ENCODE assay signal across 9 cellular contexts in genomic region chr7:3042301-3042700, GRCh38. TPM values are rescaled to one million over a fixed set of nuclear protein-coding genes. Genes with fewer than 3 reads are reported as not detected.
DNase-seq lines count a peak whose midpoint lies in the region; ATAC-seq and TF ChIP-seq lines count a peak whose summit lies in the region.
"Had no signal": no experiment of that assay in that cellular context is flagged by ENCODE, and none has a peak within 500 bp of the region (broad histone marks: within the 10 kb centered on the region; RNA-seq: fewer than 3 reads in every experiment).

No MANE protein-coding gene starts in this region.

- H3K27me3 ChIP-seq in DND-41 (ENCODE audit: insufficient read depth, low read length, poor library complexity) (peaks cover 15% of the 10 kb centered on the region), H9 (ENCODE audit: insufficient read depth, low read length) (no peaks in the 10 kb centered on the region)
- H3K27me3 ChIP-seq in naive thymus-derived CD4-positive, alpha-beta T cell (ENCODE audit: control insufficient read depth in 2 of 2, insufficient read depth in 2 of 2, low read length in 2 of 2): no peaks in the 10 kb centered on the region

- DNase-seq in DND-41 (no peak), H9 (no peak), occipital lobe (lab: John Stamatoyannopoulos, UW) (no peak), KG1 (lab: John Stamatoyannopoulos, UW) (no peak)
- DNase-seq in activated naive CD8-positive, alpha-beta T cell treated with anti-CD3 and anti-CD28 coated beads, Interleukin-2, amount 10 ng/mL, durations not matched to agents 7 days and 5 days: no peak
- no peak for DNase-seq in naive thymus-derived CD4-positive, alpha-beta T cell
- DNase-seq: NCI-H2107 had no signal

- H3K27me3 Mint-ChIP-seq in H9 (ENCODE audit: low read depth): no peaks in the 10 kb centered on the region; the same call in 1 of the 2 replicates
- H3K27me3 Mint-ChIP-seq in activated naive CD8-positive, alpha-beta T cell treated with anti-CD3 and anti-CD28 coated beads, Interleukin-2, amount 10 ng/mL, durations not matched to agents 7 days and 5 days: no peaks in the 10 kb centered on the region
- no peaks in the 10 kb centered on the region for H3K27me3 Mint-ChIP-seq in naive thymus-derived CD4-positive, alpha-beta T cell

- H3K36me3 Mint-ChIP-seq in H9 (ENCODE audit: insufficient read depth in 1 of 3, low read depth in 3 of 3): peaks cover 0 to 6% (median 0%) of the 10 kb centered on the region in 3 experiments; a peak in 2 of 7 replicates
- peaks cover 38% of the 10 kb centered on the region for H3K36me3 Mint-ChIP-seq in activated naive CD8-positive, alpha-beta T cell treated with anti-CD3 and anti-CD28 coated beads, Interleukin-2, amount 10 ng/mL, durations not matched to agents 7 days and 5 days
- peaks cover 0 to 30% (median 14%) of the 10 kb centered on the region in 5 donors for H3K36me3 Mint-ChIP-seq in naive thymus-derived CD4-positive, alpha-beta T cell

- no peaks in the 10 kb centered on the region for H3K79me1 ChIP-seq in H9 (ENCODE audit: insufficient read depth, low read depth, low read length, poor library complexity, severe bottlenecking)

- no peak overlapping the region for H2BK5ac ChIP-seq in H9 (ENCODE audit: insufficient read length, low read length)

- H3K9ac ChIP-seq in DND-41 (ENCODE audit: low read depth, low read length) (no peak overlapping the region), H9 (ENCODE audit: extremely low read depth, insufficient read length, low read length) (no peak overlapping the region)

- peaks cover 8% of the 10 kb centered on the region for H3K23me2 ChIP-seq in H9 (ENCODE audit: insufficient read length, low read depth, low read length, poor library complexity, severe bottlenecking)

- H3K79me2 ChIP-seq in DND-41 (ENCODE audit: insufficient read depth, low read length): no peaks in the 10 kb centered on the region
- peaks cover 3% of the 10 kb centered on the region; the same call in 1 of the 2 replicates for H3K79me2 ChIP-seq in H9 (ENCODE audit: insufficient read depth, low read length)

- no peak overlapping the region for H2BK15ac ChIP-seq in H9 (ENCODE audit: low read depth, low read length)

- no peak overlapping the region for H2BK20ac ChIP-seq in H9 (ENCODE audit: low read depth, low read length, poor library complexity, severe bottlenecking)

- H2AFZ ChIP-seq in DND-41 (ENCODE audit: low read depth, low read length): no peak overlapping the region
- no peak overlapping the region for H2AFZ ChIP-seq in H9 (ENCODE audit: low read length)

- H3K36me3 ChIP-seq in DND-41 (ENCODE audit: insufficient read depth, low read length): no peaks in the 10 kb centered on the region
- peaks cover 0 to 16% (median 0%) of the 10 kb centered on the region in 3 experiments for H3K36me3 ChIP-seq in naive thymus-derived CD4-positive, alpha-beta T cell (ENCODE audit: control insufficient read depth in 2 of 3, insufficient read depth in 3 of 3, low read length in 3 of 3)
- H3K36me3 ChIP-seq: breast epithelium had no signal

- no peak overlapping the region for H2BK120ac ChIP-seq in H9 (ENCODE audit: low read depth, low read length, poor library complexity, severe bottlenecking)

- no peak overlapping the region for H2AK5ac ChIP-seq in H9 (ENCODE audit: insufficient read length, low read length)

- H3K4me1 ChIP-seq in DND-41 (ENCODE audit: insufficient read depth, low read length): peaks cover 14% of the 10 kb centered on the region
- H3K4me1 ChIP-seq in H9 (ENCODE audit: insufficient read depth, low read length): no peaks in the 10 kb centered on the region; the same call in 1 of the 2 replicates
- H3K4me1 ChIP-seq in naive thymus-derived CD4-positive, alpha-beta T cell (ENCODE audit: control insufficient read depth in 2 of 2, insufficient read depth in 2 of 2, low read length in 2 of 2): peaks cover 38 to 57% of the 10 kb centered on the region in 2 donors
- H3K4me1 ChIP-seq: breast epithelium had no signal

- POLR2A ChIA-PET in activated naive CD8-positive, alpha-beta T cell treated with anti-CD3 and anti-CD28 coated beads, Interleukin-2, amount 10 ng/mL, durations not matched to agents 7 days and 5 days (lab: Charles Lee): interaction anchor here (0.7 to 4.5 kb wide), 11 partner anchors 20 to 140 kb away, joined by 3 to 32 read pairs (median 3); no protein-coding TSS in a partner anchor
- POLR2A ChIA-PET in naive thymus-derived CD4-positive, alpha-beta T cell (lab: Charles Lee): interaction anchor here (1.1 to 2.3 kb wide), 7 partner anchors 14 to 112 kb away, joined by 3 to 10 read pairs (median 4); no protein-coding TSS in a partner anchor

- H3K23ac ChIP-seq in H9 (ENCODE audit: insufficient read length, low read depth, low read length): no peak overlapping the region

- no peak overlapping the region for H2BK12ac ChIP-seq in H9 (ENCODE audit: insufficient read length, low read depth, low read length)

- H3K14ac ChIP-seq in H9 (ENCODE audit: insufficient read depth, low read length): no peak overlapping the region

- H4K91ac ChIP-seq in H9 (ENCODE audit: insufficient read length, low read depth, low read length): no peak overlapping the region

- no peak overlapping the region for H4K8ac ChIP-seq in H9 (replicated peaks; ENCODE audit: insufficient read length, low read depth, low read length)

- peak overlapping the region; percentile 72 for H3K4me2 ChIP-seq in DND-41 (ENCODE audit: insufficient read depth, low read length)
- peak overlapping the region; percentile 89 for H3K4me2 ChIP-seq in H9 (ENCODE audit: insufficient read depth, insufficient read length, low read length)

- TF ChIP-seq CTCF in DND-41 (IDR thresholded peaks at IDR 0.05; ENCODE audit: borderline replicate concordance, extremely low read depth, low read length, poor library complexity, severe bottlenecking): no peak
- no peak for TF ChIP-seq CTCF in H9 (conservative IDR thresholded peaks at IDR 0.05)

- no peak overlapping the region for H3T11ph ChIP-seq in H9 (ENCODE audit: low read length)

- intact Hi-C loops in naive thymus-derived CD4-positive, alpha-beta T cell (cut with micrococcal nuclease): loop anchor here (2.0 to 5.0 kb wide), 6 partner anchors 32 to 640 kb away; partner anchors contain the start of gene CHST12 (in 1 of the 2)

- no peaks in the 10 kb centered on the region for H3K9me3 Mint-ChIP-seq in H9
- H3K9me3 Mint-ChIP-seq in activated naive CD8-positive, alpha-beta T cell treated with anti-CD3 and anti-CD28 coated beads, Interleukin-2, amount 10 ng/mL, durations not matched to agents 7 days and 5 days: no peaks in the 10 kb centered on the region
- H3K9me3 Mint-ChIP-seq in naive thymus-derived CD4-positive, alpha-beta T cell: no peaks in the 10 kb centered on the region

- peak overlapping the region; percentile 66 to 72; a peak in 4 of 5 replicates for H3K4me3 Mint-ChIP-seq in H9
- H3K4me3 Mint-ChIP-seq in activated naive CD8-positive, alpha-beta T cell treated with anti-CD3 and anti-CD28 coated beads, Interleukin-2, amount 10 ng/mL, durations not matched to agents 7 days and 5 days: peak overlapping the region; percentile 100
- peak overlapping the region; percentile 91 to 98 (median 96) for H3K4me3 Mint-ChIP-seq in naive thymus-derived CD4-positive, alpha-beta T cell

- no peak overlapping the region for H3K4ac ChIP-seq in H9 (ENCODE audit: low read depth, low read length)

- H3K27ac ChIP-seq in DND-41 (ENCODE audit: low read length) (no peak overlapping the region), H9 (ENCODE audit: insufficient read length, low read depth, low read length) (no peak overlapping the region)
- H3K27ac ChIP-seq in naive thymus-derived CD4-positive, alpha-beta T cell (ENCODE audit: low read depth, low read length): peak overlapping the region; percentile 100
- H3K27ac ChIP-seq: breast epithelium had no signal

- peak overlapping the region in 1 of 3 experiments; percentile 53; a peak in 1 of 7 replicates for H3K27ac Mint-ChIP-seq in H9
- H3K27ac Mint-ChIP-seq in activated naive CD8-positive, alpha-beta T cell treated with anti-CD3 and anti-CD28 coated beads, Interleukin-2, amount 10 ng/mL, durations not matched to agents 7 days and 5 days: peak overlapping the region; percentile 9
- H3K27ac Mint-ChIP-seq in naive thymus-derived CD4-positive, alpha-beta T cell: peak overlapping the region; percentile 76 to 95 (median 91)

- no peak overlapping the region for H3K18ac ChIP-seq in H9 (ENCODE audit: insufficient read length, low read depth, low read length)

- H4K5ac ChIP-seq in H9 (ENCODE audit: insufficient read length, low read depth, low read length): no peak overlapping the region

- no CpG with 5 or more reads among the region's 17 CpGs for WGBS in H9 (ENCODE audit: extremely low coverage, insufficient read length, low lambda C conversion rate)

- H3K4me3 ChIP-seq in DND-41 (ENCODE audit: low read depth in 1 of 2, low read length in 2 of 2): no peak overlapping the region
- peak overlapping the region; percentile 85 for H3K4me3 ChIP-seq in naive thymus-derived CD4-positive, alpha-beta T cell (ENCODE audit: low read length)

- H3K4me1 Mint-ChIP-seq in H9: peaks cover 11 to 17% of the 10 kb centered on the region in 2 experiments
- H3K4me1 Mint-ChIP-seq in activated naive CD8-positive, alpha-beta T cell treated with anti-CD3 and anti-CD28 coated beads, Interleukin-2, amount 10 ng/mL, durations not matched to agents 7 days and 5 days: peaks cover 48% of the 10 kb centered on the region
- H3K4me1 Mint-ChIP-seq in naive thymus-derived CD4-positive, alpha-beta T cell: peaks cover 40 to 80% (median 58%) of the 10 kb centered on the region in 7 donors

- no peaks in the 10 kb centered on the region for H3K9me3 ChIP-seq in DND-41 (ENCODE audit: insufficient read depth, low read length, severe bottlenecking)
- no peaks in the 10 kb centered on the region for H3K9me3 ChIP-seq in H9 (ENCODE audit: control insufficient read depth, low read depth, low read length)
- no peaks in the 10 kb centered on the region for H3K9me3 ChIP-seq in naive thymus-derived CD4-positive, alpha-beta T cell (ENCODE audit: control insufficient read depth in 2 of 3, low read length in 3 of 3)
- H3K9me3 ChIP-seq: breast epithelium had no signal

- H3K56ac ChIP-seq in H9 (ENCODE audit: insufficient read length, low read depth, low read length): no peak overlapping the region

- H4K20me1 ChIP-seq in DND-41 (ENCODE audit: insufficient read depth, low read length) (no peaks in the 10 kb centered on the region), H9 (ENCODE audit: control insufficient read depth, insufficient read depth, insufficient read length) (no peaks in the 10 kb centered on the region)

- CTCF ChIA-PET in naive thymus-derived CD4-positive, alpha-beta T cell (lab: Charles Lee): interaction anchor here (1.0 to 1.3 kb wide), 2 partner anchors 47 to 50 kb away, joined by 4 read pairs; no protein-coding TSS in a partner anchor

- no peak for ATAC-seq in DND-41 (ENCODE audit: insufficient read depth, low read depth)
- no peak for ATAC-seq in activated naive CD8-positive, alpha-beta T cell treated with anti-CD3 and anti-CD28 coated beads, Interleukin-2, amount 10 ng/mL, durations not matched to agents 7 days and 5 days (ENCODE audit: low read depth)
- ATAC-seq in naive thymus-derived CD4-positive, alpha-beta T cell: no peak
- ATAC-seq in HG03432 (IDR thresholded peaks at IDR 0.05; ENCODE audit: unreplicated experiment): no peak

RNA-seq across cellular contexts. Expression of gene CARD11, which starts 1.4 kb away (rescaled TPM):
- total RNA-seq in H9 (2021) (20.0 and 22.3 TPM in 2 replicates), occipital lobe (0.31 TPM)
- total RNA-seq in activated naive CD8-positive, alpha-beta T cell treated with anti-CD3 and anti-CD28 coated beads, Interleukin-2, amount 10 ng/mL, durations not matched to agents 7 days and 5 days: 100 to 1,000 TPM; 140 to 151 TPM
- total RNA-seq in naive thymus-derived CD4-positive, alpha-beta T cell: 100 to 1,000 TPM; 112 to 136 (median 118) TPM
- polyA plus RNA-seq in naive thymus-derived CD4-positive, alpha-beta T cell: 10 to 100 TPM; 13.3 to 44.5 TPM

Comparison
In these comparisons a context has a peak if more than half of its experiments do, and no peak if none do; other contexts are left out.
1. RNA of gene CARD11, which starts 1.4 kb away (total RNA-seq): 140 to 151 TPM in activated naive CD8-positive, alpha-beta T cell treated with anti-CD3 and anti-CD28 coated beads, Interleukin-2, amount 10 ng/mL, durations not matched to agents 7 days and 5 days, 112 to 136 TPM in naive thymus-derived CD4-positive, alpha-beta T cell and 20.0 to 22.3 TPM in H9; 0.31 TPM in occipital lobe (single experiment); every median in the first group is over 10 times any median in the second.
2. Peak in every context shown above with its lines, with median percentiles within 50 percentile points of each other: H3K4me3 Mint-ChIP-seq.